Comparison of ENCODE assay signal across 18 cellular contexts in genomic region chr4:4422856-4423485, GRCh38. TPM values are rescaled to one million over a fixed set of nuclear protein-coding genes. Genes with fewer than 3 reads are reported as not detected.
DNase-seq lines count a peak whose midpoint lies in the region; ATAC-seq and TF ChIP-seq lines count a peak whose summit lies in the region.
"Had no signal": no experiment of that assay in that cellular context is flagged by ENCODE, and none has a peak within 500 bp of the region (broad histone marks: within the 10 kb centered on the region; RNA-seq: fewer than 3 reads in every experiment).

No MANE protein-coding gene starts in this region.

- H2BK20ac ChIP-seq in H9 (ENCODE audit: low read depth, low read length, poor library complexity, severe bottlenecking) = no peak overlapping the region

- WGBS in H9 (ENCODE audit: extremely low coverage, insufficient read length, low lambda C conversion rate) = no CpG with 5 or more reads among the region's 12 CpGs

- H3K9me3 ChIP-seq in H9 (ENCODE audit: control insufficient read depth, low read depth, low read length) = no peaks in the 10 kb centered on the region
- H3K9me3 ChIP-seq: SJSA1 had no signal

- H3K27me3 ChIP-seq in H9 (ENCODE audit: insufficient read depth, low read length) = no peaks in the 10 kb centered on the region
- H3K27me3 ChIP-seq: SJSA1 had no signal

- H3K79me1 ChIP-seq in H9 (ENCODE audit: insufficient read depth, low read depth, low read length, poor library complexity, severe bottlenecking) = no peaks in the 10 kb centered on the region

- peak; percentile 2 for DNase-seq in activated CD4-positive, alpha-beta memory T cell treated with anti-CD3 and anti-CD28 coated beads for 36 hours
- DNase-seq in activated CD4-positive, alpha-beta memory T cell treated with anti-CD3 and anti-CD28 coated beads, Interleukin-2, amount 10 ng/mL, durations not matched to agents 7 days and 5 days = no peak
- DNase-seq in H9 (peak; percentile 17), caudate nucleus (lab: John Stamatoyannopoulos, UW) (peak in 1 of 61 donors; percentile 41), sciatic nerve (ENCODE audit: low spot score) (no peak), SW 1271 (lab: John Stamatoyannopoulos, UW) (no peak)
- DNase-seq: ACHN; CD4-positive, alpha-beta T cell; DMS79 treated with DMSO at 0.1 percent for 48 hours; GDM1; NCI-H1436 treated with DMSO at 0.1 percent for 48 hours; NCI-H2081; NCI-H510A; NK-92 treated with Interleukin-12 subunit alpha and Interleukin-12 subunit beta, amount 100 ng/mL, for 24 hours had no signal

- H3K23ac ChIP-seq in H9 (ENCODE audit: insufficient read length, low read depth, low read length) = no peak overlapping the region

- no peak overlapping the region for H2BK12ac ChIP-seq in H9 (ENCODE audit: insufficient read length, low read depth, low read length)

- H3K36me3 Mint-ChIP-seq in activated CD4-positive, alpha-beta memory T cell treated with anti-CD3 and anti-CD28 coated beads for 36 hours = peaks cover 15% of the 10 kb centered on the region
- peaks cover 20% of the 10 kb centered on the region for H3K36me3 Mint-ChIP-seq in activated CD4-positive, alpha-beta memory T cell treated with anti-CD3 and anti-CD28 coated beads, Interleukin-2, amount 10 ng/mL, durations not matched to agents 7 days and 5 days (ENCODE audit: low read depth)
- H3K36me3 Mint-ChIP-seq in H9 (ENCODE audit: insufficient read depth in 1 of 3, low read depth in 3 of 3) = peaks cover 9 to 37% (median 34%) of the 10 kb centered on the region in 3 experiments

- H3K14ac ChIP-seq in H9 (ENCODE audit: insufficient read depth, low read length) = peak overlapping the region; percentile 28

- H3K4me2 ChIP-seq in H9 (ENCODE audit: insufficient read depth, insufficient read length, low read length) = no peak overlapping the region

- no peak overlapping the region for H4K5ac ChIP-seq in H9 (ENCODE audit: insufficient read length, low read depth, low read length)

- no peak overlapping the region for H4K91ac ChIP-seq in H9 (ENCODE audit: insufficient read length, low read depth, low read length)

- H4K8ac ChIP-seq in H9 (replicated peaks; ENCODE audit: insufficient read length, low read depth, low read length) = no peak overlapping the region

- H2AK5ac ChIP-seq in H9 (ENCODE audit: insufficient read length, low read length) = no peak overlapping the region

- H2BK5ac ChIP-seq in H9 (ENCODE audit: insufficient read length, low read length) = no peak overlapping the region

- no peak overlapping the region for H3K9ac ChIP-seq in H9 (ENCODE audit: extremely low read depth, insufficient read length, low read length)

- no peak overlapping the region; the same call in 1 of the 2 replicates for H2BK15ac ChIP-seq in H9 (ENCODE audit: low read depth, low read length)

- no peak overlapping the region for H3K4me3 Mint-ChIP-seq in activated CD4-positive, alpha-beta memory T cell treated with anti-CD3 and anti-CD28 coated beads for 36 hours
- no peak overlapping the region for H3K4me3 Mint-ChIP-seq in activated CD4-positive, alpha-beta memory T cell treated with anti-CD3 and anti-CD28 coated beads, Interleukin-2, amount 10 ng/mL, durations not matched to agents 7 days and 5 days
- H3K4me3 Mint-ChIP-seq in H9 = no peak overlapping the region
- H3K4me3 Mint-ChIP-seq: B cell; CD4-positive, alpha-beta T cell; IgD-negative memory B cell had no signal

- peaks cover 28% of the 10 kb centered on the region for H3K4me1 ChIP-seq in H9 (ENCODE audit: insufficient read depth, low read length)
- H3K4me1 ChIP-seq: SJSA1 had no signal

- POLR2A ChIA-PET in activated CD4-positive, alpha-beta memory T cell treated with anti-CD3 and anti-CD28 coated beads for 36 hours (lab: Charles Lee) = no interaction called here
- POLR2A ChIA-PET in activated CD4-positive, alpha-beta memory T cell treated with anti-CD3 and anti-CD28 coated beads, Interleukin-2, amount 10 ng/mL, durations not matched to agents 7 days and 5 days (lab: Charles Lee) = no interaction called here

- no peaks in the 10 kb centered on the region for H3K27me3 Mint-ChIP-seq in activated CD4-positive, alpha-beta memory T cell treated with anti-CD3 and anti-CD28 coated beads for 36 hours
- H3K27me3 Mint-ChIP-seq in activated CD4-positive, alpha-beta memory T cell treated with anti-CD3 and anti-CD28 coated beads, Interleukin-2, amount 10 ng/mL, durations not matched to agents 7 days and 5 days = no peaks in the 10 kb centered on the region
- H3K27me3 Mint-ChIP-seq in H9 (ENCODE audit: low read depth) = peaks cover 8% of the 10 kb centered on the region; the same call in 1 of the 2 replicates
- H3K27me3 Mint-ChIP-seq: B cell; CD4-positive, alpha-beta T cell; IgD-negative memory B cell had no signal

- H3K79me2 ChIP-seq in H9 (ENCODE audit: insufficient read depth, low read length) = no peaks in the 10 kb centered on the region

- no peak overlapping the region for H3K4ac ChIP-seq in H9 (ENCODE audit: low read depth, low read length)

- H2BK120ac ChIP-seq in H9 (ENCODE audit: low read depth, low read length, poor library complexity, severe bottlenecking) = no peak overlapping the region

- H3K56ac ChIP-seq in H9 (ENCODE audit: insufficient read length, low read depth, low read length) = no peak overlapping the region

- H3T11ph ChIP-seq in H9 (ENCODE audit: low read length) = no peak overlapping the region

- H4K20me1 ChIP-seq in H9 (ENCODE audit: control insufficient read depth, insufficient read depth, insufficient read length) = peaks cover 2% of the 10 kb centered on the region

- no peaks in the 10 kb centered on the region for H3K9me3 Mint-ChIP-seq in activated CD4-positive, alpha-beta memory T cell treated with anti-CD3 and anti-CD28 coated beads for 36 hours
- no peaks in the 10 kb centered on the region for H3K9me3 Mint-ChIP-seq in activated CD4-positive, alpha-beta memory T cell treated with anti-CD3 and anti-CD28 coated beads, Interleukin-2, amount 10 ng/mL, durations not matched to agents 7 days and 5 days
- H3K9me3 Mint-ChIP-seq in H9 = no peaks in the 10 kb centered on the region
- H3K9me3 Mint-ChIP-seq: CD4-positive, alpha-beta T cell; IgD-negative memory B cell had no signal

- ATAC-seq in sciatic nerve (peak; percentile 57), GM19452 (IDR thresholded peaks at IDR 0.05; ENCODE audit: unreplicated experiment) (no peak)

- H3K27ac ChIP-seq in H9 (ENCODE audit: insufficient read length, low read depth, low read length) (no peak overlapping the region), caudate nucleus (ENCODE audit: low read depth, low read length) (peak overlapping the region; percentile 69)
- H3K27ac ChIP-seq: SJSA1 had no signal

- H3K4me1 Mint-ChIP-seq in activated CD4-positive, alpha-beta memory T cell treated with anti-CD3 and anti-CD28 coated beads for 36 hours (ENCODE audit: low read depth) = peaks cover 19% of the 10 kb centered on the region
- peaks cover 21% of the 10 kb centered on the region for H3K4me1 Mint-ChIP-seq in activated CD4-positive, alpha-beta memory T cell treated with anti-CD3 and anti-CD28 coated beads, Interleukin-2, amount 10 ng/mL, durations not matched to agents 7 days and 5 days
- H3K4me1 Mint-ChIP-seq in H9 = peaks cover 46 to 47% of the 10 kb centered on the region in 2 experiments
- H3K4me1 Mint-ChIP-seq: B cell had no signal

- CTCF ChIA-PET in activated CD4-positive, alpha-beta memory T cell treated with anti-CD3 and anti-CD28 coated beads for 36 hours (lab: Charles Lee) = no interaction called here
- CTCF ChIA-PET in activated CD4-positive, alpha-beta memory T cell treated with anti-CD3 and anti-CD28 coated beads, Interleukin-2, amount 10 ng/mL, durations not matched to agents 7 days and 5 days (lab: Charles Lee) = no interaction called here

- TF ChIP-seq CTCF in H9 (conservative IDR thresholded peaks at IDR 0.05) = no peak

- no peak overlapping the region for H2AFZ ChIP-seq in H9 (ENCODE audit: low read length)

- no peak overlapping the region for H3K18ac ChIP-seq in H9 (ENCODE audit: insufficient read length, low read depth, low read length)

- H3K27ac Mint-ChIP-seq in activated CD4-positive, alpha-beta memory T cell treated with anti-CD3 and anti-CD28 coated beads for 36 hours = no peak overlapping the region
- no peak overlapping the region for H3K27ac Mint-ChIP-seq in activated CD4-positive, alpha-beta memory T cell treated with anti-CD3 and anti-CD28 coated beads, Interleukin-2, amount 10 ng/mL, durations not matched to agents 7 days and 5 days
- no peak overlapping the region; a peak in 1 of 7 replicates for H3K27ac Mint-ChIP-seq in H9
- H3K27ac Mint-ChIP-seq: B cell; CD4-positive, alpha-beta T cell had no signal

- intact Hi-C loops in activated CD4-positive, alpha-beta memory T cell treated with anti-CD3 and anti-CD28 coated beads for 36 hours (cut with micrococcal nuclease) = no loop called here
- intact Hi-C loops in sciatic nerve (cut with DNase I) = no loop called here

- no peaks in the 10 kb centered on the region for H3K23me2 ChIP-seq in H9 (ENCODE audit: insufficient read length, low read depth, low read length, poor library complexity, severe bottlenecking)

RNA-seq across cellular contexts. Expression of gene NSG1, which starts 36.1 kb away (rescaled TPM):
- 10 to 100 TPM in 1 of 2 experiments, 1 to 10 TPM in 1; 9.1 to 11.4 TPM for total RNA-seq in activated CD4-positive, alpha-beta memory T cell treated with anti-CD3 and anti-CD28 coated beads for 36 hours
- 1 to 10 TPM; 7.0 to 7.7 TPM for total RNA-seq in activated CD4-positive, alpha-beta memory T cell treated with anti-CD3 and anti-CD28 coated beads, Interleukin-2, amount 10 ng/mL, durations not matched to agents 7 days and 5 days
- total RNA-seq in H9 (2021) (7.9 and 9.3 TPM in 2 replicates), sciatic nerve (12.2 TPM)
- total RNA-seq: B cell, SJSA1 had no signal

Comparison
In these comparisons a context has a peak if more than half of its experiments do, and no peak if none do; other contexts are left out.
1. DNase-seq: peak in activated CD4-positive, alpha-beta memory T cell treated with anti-CD3 and anti-CD28 coated beads for 36 hours (single experiment) and H9 (single experiment); none in activated CD4-positive, alpha-beta memory T cell treated with anti-CD3 and anti-CD28 coated beads, Interleukin-2, amount 10 ng/mL, durations not matched to agents 7 days and 5 days (single experiment), sciatic nerve (single experiment) and SW 1271 (0 of 2).